In the genomic region with DNA sequence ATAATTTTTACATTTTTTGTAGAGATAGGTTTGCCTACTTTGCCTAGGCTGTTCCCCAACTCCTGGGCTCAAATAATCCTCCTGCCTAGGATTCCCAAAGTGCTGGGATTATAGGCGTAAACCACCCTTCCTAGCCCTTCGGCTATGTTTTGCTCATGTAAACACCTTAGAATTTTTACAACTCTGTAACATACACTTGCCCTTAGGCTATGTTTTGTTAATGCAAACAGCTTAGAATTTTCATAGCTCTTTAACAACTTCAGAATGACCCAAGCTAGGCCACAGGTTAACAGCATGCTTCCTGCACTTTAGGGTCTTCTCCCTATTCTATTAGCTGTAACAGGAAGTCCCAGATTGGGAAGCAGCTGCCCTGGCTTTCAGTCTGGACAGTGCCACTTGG, we compare ENCODE assay signal across 23 cellular contexts. TPM values are rescaled to one million over a fixed set of nuclear protein-coding genes. Genes with fewer than 3 reads are reported as not detected.
DNase-seq lines count a peak whose midpoint lies in the region; ATAC-seq, FAIRE-seq and TF ChIP-seq lines count a peak whose summit lies in the region.
"Had no signal": no experiment of that assay in that cellular context is flagged by ENCODE, and none has a peak within 500 bp of the region (broad histone marks: within the 10 kb centered on the region; RNA-seq: fewer than 3 reads in every experiment).

No MANE protein-coding gene starts in this region.

- peaks cover 55% of the 10 kb centered on the region for H3K36me3 Mint-ChIP-seq in endodermal cell (ENCODE audit: low read depth)

- H3K4me3 Mint-ChIP-seq in endodermal cell: no peak overlapping the region
- H3K4me3 Mint-ChIP-seq: B cell, T-cell had no signal

- H3K27me3 ChIP-seq in liver (ENCODE audit: control insufficient read depth in 4 of 4, insufficient read depth in 4 of 4, low read length in 3 of 4) (no peaks in the 10 kb centered on the region), right lobe of liver (no peaks in the 10 kb centered on the region), GM12878 (replicated peaks in 1 of 2; ENCODE audit: control insufficient read depth in 2 of 2, insufficient read depth in 2 of 2, low read length in 1 of 2) (no peaks in the 10 kb centered on the region), brain microvascular endothelial cell (replicated peaks) (no peaks in the 10 kb centered on the region), endodermal cell (ENCODE audit: control insufficient read depth, insufficient read depth, low read length, poor library complexity, severe bottlenecking) (no peaks in the 10 kb centered on the region)
- H3K27me3 ChIP-seq: SJCRH30 had no signal

- H3K9me3 ChIP-seq in liver (ENCODE audit: control insufficient read depth in 4 of 4, low read length in 3 of 4) (no peaks in the 10 kb centered on the region), right lobe of liver (no peaks in the 10 kb centered on the region), GM12878 (replicated peaks; ENCODE audit: control insufficient read depth, insufficient read depth, low read length) (no peaks in the 10 kb centered on the region), endodermal cell (ENCODE audit: control insufficient read depth, low read length) (no peaks in the 10 kb centered on the region)
- H3K9me3 ChIP-seq: SJCRH30 had no signal

- peaks cover 4% of the 10 kb centered on the region for H3K79me2 ChIP-seq in GM12878 (ENCODE audit: control insufficient read depth, insufficient read depth, low read length)

- TF ChIP-seq POLR2A in right lobe of liver (IDR thresholded peaks at IDR 0.05) (no peak), GM12878 (IDR thresholded peaks at IDR 0.05; ENCODE audit: low read depth, low read length) (no peak)

- intact Hi-C loops in right lobe of liver (cut with DNase I): no loop called here
- intact Hi-C loops in GM12878 (cut with micrococcal nuclease; ENCODE audit: unreplicated experiment): no loop called here

- H3K4me3 ChIP-seq in liver (ENCODE audit: low read depth in 1 of 3, low read length in 3 of 3): no peak overlapping the region
- H3K4me3 ChIP-seq in right lobe of liver: no peak overlapping the region
- no peak overlapping the region for H3K4me3 ChIP-seq in GM12878
- H3K4me3 ChIP-seq in brain microvascular endothelial cell (ENCODE audit: low read depth, low read length): no peak overlapping the region
- H3K4me3 ChIP-seq in endodermal cell (ENCODE audit: low read length): no peak overlapping the region
- H3K4me3 ChIP-seq: K562, SJCRH30 had no signal

- TF ChIP-seq CTCF in liver (IDR thresholded peaks at IDR 0.05; ENCODE audit: low read depth, low read length, missing input control) (no peak), right lobe of liver (IDR thresholded peaks at IDR 0.05) (no peak), GM12878 (IDR thresholded peaks at IDR 0.05 in 2 of 3, conservative IDR thresholded peaks at IDR 0.05 in 1 of 3; ENCODE audit: control insufficient read depth in 2 of 3, extremely low read depth in 1 of 3, insufficient read depth in 1 of 3, low read depth in 3 of 3, low read length in 3 of 3) (no peak), brain microvascular endothelial cell (IDR thresholded peaks at IDR 0.05; ENCODE audit: low read depth, low read length, missing control alignments) (no peak), endodermal cell (conservative IDR thresholded peaks at IDR 0.05) (no peak)

- no peaks in the 10 kb centered on the region for H3K9me3 Mint-ChIP-seq in endodermal cell
- H3K9me3 Mint-ChIP-seq: T-cell had no signal

- in situ Hi-C loops in GM12878 (cut with MboI) (no loop called here), brain microvascular endothelial cell (cut with HindIII; ENCODE audit: low pct_ligation_motif_present, low sequenced_read_pairs) (no loop called here)

- no peaks in the 10 kb centered on the region for H3K4me1 Mint-ChIP-seq in endodermal cell

- TF ChIP-seq RAD21 in liver (IDR thresholded peaks at IDR 0.05): no peak
- TF ChIP-seq RAD21 in GM12878 (IDR thresholded peaks at IDR 0.05; ENCODE audit: insufficient read depth, low read depth, low read length): no peak

- SMC1A ChIA-PET in GM12878 (lab: Charles Lee; ENCODE audit: uncharacterized antibody, unreplicated experiment): interaction anchor here (1.4 to 1.7 kb wide), 2 partner anchors 21 to 23 kb away, joined by 3 read pairs; no protein-coding TSS in a partner anchor

- H3K36me3 ChIP-seq in liver (ENCODE audit: control insufficient read depth in 4 of 4, insufficient read depth in 3 of 4, low read depth in 1 of 4, low read length in 3 of 4) (peaks cover 0 to 6% (median 1%) of the 10 kb centered on the region in 4 donors), right lobe of liver (no peaks in the 10 kb centered on the region), GM12878 (ENCODE audit: control insufficient read depth in 2 of 2, insufficient read depth in 2 of 2, low read length in 1 of 2) (peaks cover 0 to 1% of the 10 kb centered on the region in 2 experiments; a peak in 1 of 4 replicates), brain microvascular endothelial cell (replicated peaks) (peaks cover 2% of the 10 kb centered on the region), endodermal cell (ENCODE audit: control insufficient read depth, insufficient read depth, low read length) (peaks cover 13% of the 10 kb centered on the region)

- no peaks in the 10 kb centered on the region for H4K20me1 ChIP-seq in GM12878 (ENCODE audit: control insufficient read depth, insufficient read depth)

- TF ChIP-seq EP300 in GM12878 (IDR thresholded peaks at IDR 0.05; ENCODE audit: borderline replicate concordance in 1 of 2, control insufficient read depth in 1 of 2, low read depth in 2 of 2, low read length in 2 of 2): no peak

- no peak for FAIRE-seq in GM12878 (lab: Jason Lieb, UNC)
- FAIRE-seq: D721Med, GM12892, HepG2, K562, RCC 7860 had no signal

- peak overlapping the region; percentile 12; the same call in 1 of the 2 replicates for H3K4me2 ChIP-seq in GM12878 (ENCODE audit: control insufficient read depth, insufficient read depth)

- DNase-seq in right lobe of liver (no peak), M059J (ENCODE audit: low read depth) (peak; percentile 31), GM12878 (ENCODE audit: low read depth, low spot score) (no peak), brain microvascular endothelial cell (no peak), endodermal cell (no peak)
- DNase-seq: DMS53, NCI-H1092 treated with DMSO at 0.1 percent for 48 hours, NCI-H146, NCI-H2029, NCI-H2227 treated with DMSO at 0.1 percent for 48 hours, NCI-H510A, NCI-H774, SJCRH30, T-cell had no signal

- H3K9ac ChIP-seq in liver (ENCODE audit: low read depth in 1 of 2, low read length in 2 of 2) (no peak overlapping the region), GM12878 (ENCODE audit: control insufficient read depth, insufficient read depth, low read length) (no peak overlapping the region), endodermal cell (ENCODE audit: extremely low read depth, low read length, poor library complexity, severe bottlenecking) (no peak overlapping the region)

- RAD21 ChIA-PET in GM12878 (lab: Charles Lee; ENCODE audit: unreplicated experiment): interaction anchor here (0.9 to 1.4 kb wide), 5 partner anchors 18 to 240 kb away, joined by 3 to 4 read pairs (median 3); a partner anchor contains a TSS

- no TSS peak for BruUV-seq in GM12878 (replicated peaks; lab: Mats Ljungman, UMichigan)

- POLR2A ChIA-PET in GM12878 (lab: Charles Lee): interaction anchor here (0.6 to 1.1 kb wide), 4 partner anchors 49 to 236 kb away, joined by 3 to 4 read pairs (median 4); no protein-coding TSS in a partner anchor

- ATAC-seq in right lobe of liver (no peak), GM12878 (peak; percentile 35), GM19023 (IDR thresholded peaks at IDR 0.05; ENCODE audit: unreplicated experiment) (no peak), GM21529 (IDR thresholded peaks at IDR 0.05; ENCODE audit: unreplicated experiment) (no peak)
- ATAC-seq: HepG2, K562, T-cell had no signal

- no peak overlapping the region for H2AFZ ChIP-seq in GM12878 (ENCODE audit: control insufficient read depth, low read depth, low read length)

- CTCF ChIA-PET in GM12878 (lab: Yijun Ruan, JAX): interaction anchor here (1.6 kb wide), 1 partner anchor 11 kb away, joined by 8 read pairs; no protein-coding TSS in a partner anchor

- H3K27me3 Mint-ChIP-seq in endodermal cell (ENCODE audit: insufficient read depth): no peaks in the 10 kb centered on the region
- H3K27me3 Mint-ChIP-seq: B cell had no signal

- H3K4me1 ChIP-seq in liver (ENCODE audit: control insufficient read depth in 4 of 4, insufficient read depth in 4 of 4, low read length in 3 of 4): peaks cover 0 to 5% (median under 1%) of the 10 kb centered on the region in 4 donors
- H3K4me1 ChIP-seq in right lobe of liver: no peaks in the 10 kb centered on the region
- H3K4me1 ChIP-seq in GM12878 (ENCODE audit: control insufficient read depth, insufficient read depth, low read length): no peaks in the 10 kb centered on the region
- H3K4me1 ChIP-seq in endodermal cell (ENCODE audit: control insufficient read depth, insufficient read depth, low read length): no peaks in the 10 kb centered on the region
- H3K4me1 ChIP-seq: SJCRH30 had no signal

- WGBS in liver: 92% methylated on average over 2 of the region's 2 CpGs
- WGBS in right lobe of liver (ENCODE audit: insufficient coverage, low coverage, low lambda C conversion rate, missing lambda C conversion rate): 85% methylated on average over 2 of the region's 2 CpGs
- WGBS in GM12878 (ENCODE audit: insufficient coverage, insufficient replicate concordance, low lambda C conversion rate, missing lambda C conversion rate): 85% methylated on average over 2 of the region's 2 CpGs
- 89 to 100% methylated on average over 1 to 2 of the region's 2 CpGs for WGBS in endodermal cell (ENCODE audit: insufficient coverage in 1 of 2, insufficient read length in 1 of 2), 2 experiments

- no peak overlapping the region for H3K27ac ChIP-seq in liver (ENCODE audit: low read depth in 1 of 2, low read length in 2 of 2)
- no peak overlapping the region for H3K27ac ChIP-seq in right lobe of liver
- no peak overlapping the region; the same call in 1 of the 2 replicates for H3K27ac ChIP-seq in GM12878 (ENCODE audit: control insufficient read depth, insufficient read depth)
- no peak overlapping the region for H3K27ac ChIP-seq in brain microvascular endothelial cell
- H3K27ac ChIP-seq in endodermal cell (ENCODE audit: low read depth, low read length): no peak overlapping the region
- H3K27ac ChIP-seq: SJCRH30 had no signal

- no peak overlapping the region for H3K27ac Mint-ChIP-seq in endodermal cell
- H3K27ac Mint-ChIP-seq: B cell, T-cell had no signal

RNA-seq across cellular contexts. Expression of a gene that starts 24.2 kb away (rescaled TPM):
- total RNA-seq in liver (10 to 100 TPM; 10.1 to 10.6 TPM), right lobe of liver (1 to 10 TPM; 4.7 to 6.7 (median 6.0) TPM), GM12878 (2014; rRNA removed) (4.8 and 5.3 TPM in 2 replicates), GM12878 (2014; rRNA removed; fragmentation: Illumina TruSeq; extraction: Trizol) (5.2 and 5.5 TPM in 2 replicates), GM12878 (2021) (4.5 and 4.8 TPM in 2 replicates), endodermal cell (10 to 100 TPM; 11.4 to 15.5 TPM)
- polyA plus RNA-seq in liver (1 to 10 TPM; 1.4 to 2.0 TPM), GM12878 (2011; rRNA removed) (7.0 and 10.4 TPM in 2 replicates), GM12878 (2014; fragmentation: Illumina TruSeq; extraction: Trizol) (3.4 and 4.5 TPM in 2 replicates), GM12878 (2014; fragmentation: Nextera tagmentation; extraction: Ambion mirVana) (1 to 10 TPM; 1.4 to 1.6 TPM), GM12878 (2014; rRNA removed) (2.3 and 3.0 TPM in 2 replicates), GM12878 (2016; fragmentation: Nextera tagmentation; extraction: Ambion mirVana) (1 to 10 TPM; 3.4 to 4.0 TPM)
- 7.2 and 11.3 TPM in 2 replicates for total RNA-seq in M059J (2014; rRNA removed; shearing (Covaris generic))
- 11.1 and 12.2 TPM in 2 replicates for total RNA-seq in GM12878 (2013; cell fraction: nucleolus; rRNA removed)
- 3.3 TPM for polyA plus RNA-seq in GM12878 (2011; ENCODE audit: low read depth)
- polyA plus RNA-seq in GM12878 (2011; cell fraction: cytosol; rRNA removed): 2.2 and 3.5 TPM in 2 replicates
- 3.5 and 3.8 TPM in 2 replicates for polyA plus RNA-seq in GM12878 (2011; cell fraction: nucleus; rRNA removed)
- polyA plus RNA-seq in GM12878 (2012): 4.4 and 4.9 TPM in 2 replicates
- polyA minus RNA-seq in GM12878 (2011; rRNA and poly(A)+ RNA removed): 8.4 and 11.1 TPM in 2 replicates
- 3.1 and 3.8 TPM in 2 replicates for polyA minus RNA-seq in GM12878 (2011; cell fraction: cytosol; rRNA and poly(A)+ RNA removed)
- 3.3 and 4.5 TPM in 2 replicates for polyA minus RNA-seq in GM12878 (2011; cell fraction: nucleus; rRNA and poly(A)+ RNA removed)
- 7.8 TPM for polyA plus RNA-seq in endodermal cell (2013, experiment 1 of 2)
- 7.5 TPM for polyA plus RNA-seq in endodermal cell (2013, experiment 2 of 2)

RNA-seq across cellular contexts. Expression of a gene that starts 52.0 kb away (rescaled TPM):
- total RNA-seq in liver (10 to 100 TPM; 62.5 to 98.0 TPM), right lobe of liver (10 to 100 TPM; 55.1 to 81.1 (median 59.7) TPM), GM12878 (2014; rRNA removed) (300 and 329 TPM in 2 replicates), GM12878 (2014; rRNA removed; fragmentation: Illumina TruSeq; extraction: Trizol) (371 and 385 TPM in 2 replicates), GM12878 (2021) (278 and 291 TPM in 2 replicates), endodermal cell (100 to 1,000 TPM; 209 to 458 TPM)
- polyA plus RNA-seq in liver (10 to 100 TPM; 24.9 to 32.4 TPM), GM12878 (2011; rRNA removed) (185 and 210 TPM in 2 replicates), GM12878 (2014; fragmentation: Illumina TruSeq; extraction: Trizol) (274 and 333 TPM in 2 replicates), GM12878 (2014; fragmentation: Nextera tagmentation; extraction: Ambion mirVana) (100 to 1,000 TPM; 120 to 135 TPM), GM12878 (2014; rRNA removed) (195 and 216 TPM in 2 replicates), GM12878 (2016; fragmentation: Nextera tagmentation; extraction: Ambion mirVana) (100 to 1,000 TPM; 115 to 125 TPM)
- total RNA-seq in M059J (2014; rRNA removed; shearing (Covaris generic)): 208 and 274 TPM in 2 replicates
- total RNA-seq in GM12878 (2013; cell fraction: nucleolus; rRNA removed): 302 and 311 TPM in 2 replicates
- 287 TPM for polyA plus RNA-seq in GM12878 (2011; ENCODE audit: low read depth)
- polyA plus RNA-seq in GM12878 (2011; cell fraction: cytosol; rRNA removed): 113 and 152 TPM in 2 replicates
- polyA plus RNA-seq in GM12878 (2011; cell fraction: nucleus; rRNA removed): 107 and 122 TPM in 2 replicates
- 188 and 200 TPM in 2 replicates for polyA plus RNA-seq in GM12878 (2012)
- 196 and 252 TPM in 2 replicates for polyA minus RNA-seq in GM12878 (2011; rRNA and poly(A)+ RNA removed)
- 179 and 186 TPM in 2 replicates for polyA minus RNA-seq in GM12878 (2011; cell fraction: cytosol; rRNA and poly(A)+ RNA removed)
- 51.3 and 63.3 TPM in 2 replicates for polyA minus RNA-seq in GM12878 (2011; cell fraction: nucleus; rRNA and poly(A)+ RNA removed)
- 122 TPM for polyA plus RNA-seq in endodermal cell (2013, experiment 1 of 2)
- polyA plus RNA-seq in endodermal cell (2013, experiment 2 of 2): 108 TPM
